Comparison of ENCODE assay signal across 13 cellular contexts in genomic region chr3:9169951-9170850, GRCh38.
DNase-seq lines count a peak whose midpoint lies in the region; ATAC-seq, FAIRE-seq and TF ChIP-seq lines count a peak whose summit lies in the region.
"Had no signal": no experiment of that assay in that cellular context is flagged by ENCODE, and none has a peak within 500 bp of the region (broad histone marks: within the 10 kb centered on the region; RNA-seq: fewer than 3 reads in every experiment).

No MANE protein-coding gene starts in this region.

- no peaks in the 10 kb centered on the region for H4K20me1 ChIP-seq in DND-41 (ENCODE audit: insufficient read depth, low read length)
- H4K20me1 ChIP-seq in H9 (ENCODE audit: control insufficient read depth, insufficient read depth, insufficient read length): no peaks in the 10 kb centered on the region
- H4K20me1 ChIP-seq in PC-3 (ENCODE audit: low read length): no peaks in the 10 kb centered on the region

- H3K4ac ChIP-seq in H9 (ENCODE audit: low read depth, low read length) (no peak overlapping the region), neuronal stem cell (ENCODE audit: low read length) (no peak overlapping the region)

- H2BK15ac ChIP-seq in H9 (ENCODE audit: low read depth, low read length): no peak overlapping the region
- no peak overlapping the region for H2BK15ac ChIP-seq in neuronal stem cell (ENCODE audit: low read length)

- peak overlapping the region in 1 of 3 experiments; percentile 45; a peak in 2 of 7 replicates for H3K27ac Mint-ChIP-seq in H9
- H3K27ac Mint-ChIP-seq in activated T-helper 17 cell treated with anti-CD3 and anti-CD28 coated beads, Interleukin-2, amount 50 U/mL, for 72 hours: peak overlapping the region; percentile 61

- H2BK120ac ChIP-seq in H9 (ENCODE audit: low read depth, low read length, poor library complexity, severe bottlenecking) (no peak overlapping the region), neuronal stem cell (ENCODE audit: low read depth, low read length) (no peak overlapping the region)

- no peak overlapping the region for H3K4me3 Mint-ChIP-seq in H9
- peak overlapping the region; percentile 50 for H3K4me3 Mint-ChIP-seq in activated T-helper 17 cell treated with anti-CD3 and anti-CD28 coated beads, Interleukin-2, amount 50 U/mL, for 72 hours

- FAIRE-seq in D721Med (lab: Jason Lieb, UNC): no peak

- no peak overlapping the region for H2AK5ac ChIP-seq in H9 (ENCODE audit: insufficient read length, low read length)
- peak overlapping the region; percentile 64 for H2AK5ac ChIP-seq in neuronal stem cell (ENCODE audit: low read depth, low read length)

- H3K9me3 ChIP-seq in DND-41 (ENCODE audit: insufficient read depth, low read length, severe bottlenecking) (no peaks in the 10 kb centered on the region), H9 (ENCODE audit: control insufficient read depth, low read depth, low read length) (no peaks in the 10 kb centered on the region), neuronal stem cell (replicated peaks in 1 of 2; ENCODE audit: control insufficient read depth in 2 of 2, insufficient read depth in 1 of 2, low read depth in 1 of 2, low read length in 2 of 2) (peaks cover 0 to 6% of the 10 kb centered on the region in 2 donors), PC-3 (ENCODE audit: low read length) (no peaks in the 10 kb centered on the region)
- H3K9me3 ChIP-seq: thoracic aorta had no signal

- no TSS peak for BruUV-seq in PC-3 (replicated peaks; lab: Mats Ljungman, UMichigan)

- H2BK12ac ChIP-seq in H9 (ENCODE audit: insufficient read length, low read depth, low read length) (no peak overlapping the region), neuronal stem cell (ENCODE audit: low read length) (no peak overlapping the region)

- H3K23ac ChIP-seq in H9 (ENCODE audit: insufficient read length, low read depth, low read length) (no peak overlapping the region), neuronal stem cell (ENCODE audit: low read depth, low read length, poor library complexity) (peak overlapping the region; percentile 74)

- H4K91ac ChIP-seq in H9 (ENCODE audit: insufficient read length, low read depth, low read length) (no peak overlapping the region), neuronal stem cell (ENCODE audit: low read depth, low read length, poor library complexity) (peak overlapping the region; percentile 94)

- no peak overlapping the region for H3K4me2 ChIP-seq in DND-41 (ENCODE audit: insufficient read depth, low read length)
- H3K4me2 ChIP-seq in H9 (ENCODE audit: insufficient read depth, insufficient read length, low read length): no peak overlapping the region
- H3K4me2 ChIP-seq in neuronal stem cell (ENCODE audit: insufficient read depth, low read length, poor library complexity, severe bottlenecking): no peak overlapping the region
- no peak overlapping the region for H3K4me2 ChIP-seq in PC-3 (ENCODE audit: low read length)

- H2AFZ ChIP-seq in DND-41 (ENCODE audit: low read depth, low read length): no peak overlapping the region
- no peak overlapping the region for H2AFZ ChIP-seq in H9 (ENCODE audit: low read length)
- no peak overlapping the region for H2AFZ ChIP-seq in neuronal stem cell (ENCODE audit: low read length)
- no peak overlapping the region for H2AFZ ChIP-seq in PC-3 (ENCODE audit: low read length)

- no CpG with 5 or more reads among the region's 18 CpGs for WGBS in H9 (ENCODE audit: extremely low coverage, insufficient read length, low lambda C conversion rate)
- no CpG with 5 or more reads among the region's 18 CpGs for WGBS in neuronal stem cell (ENCODE audit: extremely low coverage in 2 of 2, insufficient read length in 2 of 2, insufficient replicate concordance in 1 of 2), 2 donors

- no peaks in the 10 kb centered on the region for H3K9me2 ChIP-seq in PC-3 (replicated peaks; ENCODE audit: low read length)

- H3K36me3 ChIP-seq in DND-41 (ENCODE audit: insufficient read depth, low read length) (no peaks in the 10 kb centered on the region), neuronal stem cell (replicated peaks in 1 of 2; ENCODE audit: control insufficient read depth in 2 of 2, insufficient read depth in 2 of 2, low read length in 2 of 2) (peaks cover 0 to 16% of the 10 kb centered on the region in 2 donors), PC-3 (ENCODE audit: low read depth, low read length) (no peaks in the 10 kb centered on the region)
- H3K36me3 ChIP-seq: thoracic aorta had no signal

- H3K9me3 Mint-ChIP-seq in H9: no peaks in the 10 kb centered on the region
- no peaks in the 10 kb centered on the region for H3K9me3 Mint-ChIP-seq in activated T-helper 17 cell treated with anti-CD3 and anti-CD28 coated beads, Interleukin-2, amount 50 U/mL, for 72 hours

- no peak overlapping the region for H2BK20ac ChIP-seq in H9 (ENCODE audit: low read depth, low read length, poor library complexity, severe bottlenecking)

- H3F3A ChIP-seq in PC-3 (ENCODE audit: low read length, unreplicated experiment): no peaks in the 10 kb centered on the region

- ATAC-seq in DND-41 (ENCODE audit: insufficient read depth, low read depth) (peak; percentile 70), GM18511 (IDR thresholded peaks at IDR 0.05; ENCODE audit: unreplicated experiment) (no peak), PC-3 (no peak)
- ATAC-seq in activated T-helper 17 cell treated with anti-CD3 and anti-CD28 coated beads, Interleukin-2, amount 50 U/mL, for 72 hours (replicated peaks): peak; percentile 34

- H3K27ac ChIP-seq in DND-41 (ENCODE audit: low read length) (no peak overlapping the region), H9 (ENCODE audit: insufficient read length, low read depth, low read length) (no peak overlapping the region), neuronal stem cell (replicated peaks; ENCODE audit: low read length) (no peak overlapping the region), PC-3 (ENCODE audit: low read length) (no peak overlapping the region)
- H3K27ac ChIP-seq: thoracic aorta had no signal

- H3K18ac ChIP-seq in H9 (ENCODE audit: insufficient read length, low read depth, low read length) (no peak overlapping the region), neuronal stem cell (ENCODE audit: low read length) (peak overlapping the region; percentile 66)

- POLR2A ChIA-PET in PC-3 (lab: Charles Lee; ENCODE audit: unreplicated experiment): no interaction called here

- no peaks in the 10 kb centered on the region for H3K23me2 ChIP-seq in H9 (ENCODE audit: insufficient read length, low read depth, low read length, poor library complexity, severe bottlenecking)

- CTCF ChIA-PET in PC-3 (lab: Charles Lee): no interaction called here

- H3K27me3 ChIP-seq in DND-41 (ENCODE audit: insufficient read depth, low read length, poor library complexity) (no peaks in the 10 kb centered on the region), H9 (ENCODE audit: insufficient read depth, low read length) (no peaks in the 10 kb centered on the region), neuronal stem cell (ENCODE audit: control insufficient read depth in 3 of 3, insufficient read depth in 3 of 3, low read depth in 1 of 3, low read length in 3 of 3) (no peaks in the 10 kb centered on the region), PC-3 (ENCODE audit: low read length) (no peaks in the 10 kb centered on the region)

- no peak for TF ChIP-seq CTCF in DND-41 (IDR thresholded peaks at IDR 0.05; ENCODE audit: borderline replicate concordance, extremely low read depth, low read length, poor library complexity, severe bottlenecking)
- no peak for TF ChIP-seq CTCF in H9 (conservative IDR thresholded peaks at IDR 0.05)
- no peak for TF ChIP-seq CTCF in D721Med (IDR thresholded peaks at IDR 0.05; ENCODE audit: insufficient read depth, missing control alignments)
- TF ChIP-seq CTCF in PC-3 (conservative IDR thresholded peaks at IDR 0.05; ENCODE audit: low read depth, low read length): no peak

- no peak overlapping the region for H4K8ac ChIP-seq in H9 (replicated peaks; ENCODE audit: insufficient read length, low read depth, low read length)
- H4K8ac ChIP-seq in neuronal stem cell (ENCODE audit: low read depth, low read length): no peak overlapping the region

- H3T11ph ChIP-seq in H9 (ENCODE audit: low read length): no peak overlapping the region

- DNase-seq in DND-41 (no peak), H9 (no peak), neuronal stem cell (ENCODE audit: low spot score) (no peak), NCI-H2196 (lab: John Stamatoyannopoulos, UW; ENCODE audit: unreplicated experiment) (no peak), D721Med (ENCODE audit: insufficient read length, low spot score) (no peak), PC-3 (no peak)
- DNase-seq: C1 segment of cervical spinal cord; effector CD8-positive, alpha-beta T cell; GDM1; NCI-H2227 treated with DMSO at 0.1 percent for 48 hours had no signal

- no peak overlapping the region for H4K5ac ChIP-seq in H9 (ENCODE audit: insufficient read length, low read depth, low read length)

- intact Hi-C loops in PC-3 (cut with micrococcal nuclease): no loop called here

- peaks cover 10 to 14% of the 10 kb centered on the region in 2 experiments for H3K4me1 Mint-ChIP-seq in H9
- H3K4me1 Mint-ChIP-seq in activated T-helper 17 cell treated with anti-CD3 and anti-CD28 coated beads, Interleukin-2, amount 50 U/mL, for 72 hours: peaks cover 23% of the 10 kb centered on the region

- H3K27me3 Mint-ChIP-seq in H9 (ENCODE audit: low read depth): no peaks in the 10 kb centered on the region; the same call in 1 of the 2 replicates
- no peaks in the 10 kb centered on the region for H3K27me3 Mint-ChIP-seq in activated T-helper 17 cell treated with anti-CD3 and anti-CD28 coated beads, Interleukin-2, amount 50 U/mL, for 72 hours

- H3K14ac ChIP-seq in H9 (ENCODE audit: insufficient read depth, low read length): peak overlapping the region; percentile 17; the same call in 1 of the 2 replicates
- H3K14ac ChIP-seq in neuronal stem cell (ENCODE audit: low read length): no peak overlapping the region

- H3K79me2 ChIP-seq in DND-41 (ENCODE audit: insufficient read depth, low read length) (no peaks in the 10 kb centered on the region), H9 (ENCODE audit: insufficient read depth, low read length) (no peaks in the 10 kb centered on the region), PC-3 (ENCODE audit: low read length) (no peaks in the 10 kb centered on the region)

- H3K4me1 ChIP-seq in DND-41 (ENCODE audit: insufficient read depth, low read length) (no peaks in the 10 kb centered on the region; the same call in 1 of the 2 replicates), H9 (ENCODE audit: insufficient read depth, low read length) (peaks cover 7% of the 10 kb centered on the region; the same call in 1 of the 2 replicates), neuronal stem cell (ENCODE audit: control insufficient read depth in 2 of 2, insufficient read depth in 1 of 2, low read depth in 1 of 2, low read length in 2 of 2) (peaks cover 0 to 16% of the 10 kb centered on the region in 2 donors), PC-3 (ENCODE audit: insufficient read depth, low read length) (peaks cover 22% of the 10 kb centered on the region)

- H2BK5ac ChIP-seq in H9 (ENCODE audit: insufficient read length, low read length) (no peak overlapping the region), neuronal stem cell (ENCODE audit: low read length) (no peak overlapping the region)

- H3K9ac ChIP-seq in DND-41 (ENCODE audit: low read depth, low read length) (no peak overlapping the region), H9 (ENCODE audit: extremely low read depth, insufficient read length, low read length) (no peak overlapping the region), neuronal stem cell (ENCODE audit: low read depth, low read length, poor library complexity) (no peak overlapping the region), PC-3 (ENCODE audit: low read length) (no peak overlapping the region)

- H3K79me1 ChIP-seq in H9 (ENCODE audit: insufficient read depth, low read depth, low read length, poor library complexity, severe bottlenecking) (no peaks in the 10 kb centered on the region), neuronal stem cell (ENCODE audit: low read depth, low read length) (peaks cover 2% of the 10 kb centered on the region)

- no peaks in the 10 kb centered on the region for H3K36me3 Mint-ChIP-seq in H9 (ENCODE audit: insufficient read depth in 1 of 3, low read depth in 3 of 3)
- H3K36me3 Mint-ChIP-seq in activated T-helper 17 cell treated with anti-CD3 and anti-CD28 coated beads, Interleukin-2, amount 50 U/mL, for 72 hours (ENCODE audit: low read depth): no peaks in the 10 kb centered on the region

- H3K56ac ChIP-seq in H9 (ENCODE audit: insufficient read length, low read depth, low read length): no peak overlapping the region

- no peak overlapping the region for H3K4me3 ChIP-seq in DND-41 (ENCODE audit: low read depth in 1 of 2, low read length in 2 of 2)
- peak overlapping the region in 1 of 2 donors; percentile 27 for H3K4me3 ChIP-seq in neuronal stem cell (ENCODE audit: low read length in 2 of 2)
- H3K4me3 ChIP-seq in PC-3 (ENCODE audit: low read length): no peak overlapping the region
- H3K4me3 ChIP-seq: thoracic aorta had no signal

Comparison
In these comparisons a context has a peak if more than half of its experiments do, and no peak if none do; other contexts are left out.
1. ATAC-seq: peak in DND-41 (single experiment) and activated T-helper 17 cell treated with anti-CD3 and anti-CD28 coated beads, Interleukin-2, amount 50 U/mL, for 72 hours (single experiment); none in GM18511 (single experiment) and PC-3 (single experiment).